ENCODE assay signal across 8 cellular contexts in the genomic region with DNA sequence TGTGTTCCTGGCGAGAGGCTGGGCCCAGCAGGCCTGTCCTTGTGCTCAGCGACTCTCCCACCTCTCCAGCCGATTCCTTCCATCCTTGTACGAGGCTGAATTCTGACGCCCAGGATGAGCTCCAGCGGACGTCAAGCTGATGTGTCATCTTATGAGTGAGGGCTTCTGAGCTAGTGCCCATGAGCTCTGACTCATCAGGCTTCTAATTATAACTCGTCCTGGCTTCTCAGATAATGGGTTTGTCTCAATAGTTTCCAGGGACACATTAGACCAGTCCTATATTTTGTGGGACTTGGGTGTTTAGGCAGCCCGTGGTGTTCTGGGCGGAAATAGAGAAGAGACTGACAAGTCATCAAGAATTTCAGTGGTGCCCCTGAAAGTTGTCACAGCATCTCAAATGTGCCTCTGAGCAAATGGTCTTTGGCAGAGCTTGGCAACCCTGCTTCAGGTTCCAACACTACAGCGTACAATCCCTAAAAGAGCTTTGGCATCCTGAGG.
A peak's percentile ranks its signal among the peaks of the same experiment; 100 is the strongest.
DNase-seq lines count a peak whose midpoint lies in the region; ATAC-seq, FAIRE-seq and TF ChIP-seq lines count a peak whose summit lies in the region.
"Had no signal": no experiment of that assay in that cellular context is flagged by ENCODE, and none has a peak within 500 bp of the region (broad histone marks: within the 10 kb centered on the region; RNA-seq: fewer than 3 reads in every experiment).

No MANE protein-coding gene starts in this region.

- no peak overlapping the region for H3K9ac ChIP-seq in endodermal cell (ENCODE audit: extremely low read depth, low read length, poor library complexity, severe bottlenecking)

- peak overlapping the region in 5 of 9 donors; percentile 38 to 87 (median 78) for H3K27ac Mint-ChIP-seq in naive thymus-derived CD4-positive, alpha-beta T cell
- no peak overlapping the region for H3K27ac Mint-ChIP-seq in endodermal cell

- intact Hi-C loops in naive thymus-derived CD4-positive, alpha-beta T cell (cut with micrococcal nuclease) = loop anchor here (1.0 to 2.0 kb wide), 3 partner anchors 10 to 18 kb away; no protein-coding TSS in a partner anchor

- peak; percentile 79 for ATAC-seq in naive thymus-derived CD4-positive, alpha-beta T cell
- ATAC-seq in HG03025 (IDR thresholded peaks at IDR 0.05; ENCODE audit: low FRiP score, unreplicated experiment) (no peak), HG02678 (IDR thresholded peaks at IDR 0.05; ENCODE audit: unreplicated experiment) (no peak)

- H3K27me3 ChIP-seq in naive thymus-derived CD4-positive, alpha-beta T cell (ENCODE audit: control insufficient read depth in 2 of 2, insufficient read depth in 2 of 2, low read length in 2 of 2) = no peaks in the 10 kb centered on the region
- H3K27me3 ChIP-seq in endodermal cell (ENCODE audit: control insufficient read depth, insufficient read depth, low read length, poor library complexity, severe bottlenecking) = no peaks in the 10 kb centered on the region

- peaks cover 0 to 30% (median 6%) of the 10 kb centered on the region in 11 donors for H3K9me3 Mint-ChIP-seq in naive thymus-derived CD4-positive, alpha-beta T cell
- peaks cover 10% of the 10 kb centered on the region for H3K9me3 Mint-ChIP-seq in endodermal cell

- peak; percentile 61 for DNase-seq in H54 (ENCODE audit: insufficient read length, low spot score)
- peak; percentile 56 for DNase-seq in SIG-M5 (lab: John Stamatoyannopoulos, UW)
- DNase-seq in choroid plexus epithelial cell (ENCODE audit: low read depth) = peak; percentile 94
- no peak for DNase-seq in naive thymus-derived CD4-positive, alpha-beta T cell
- no peak for DNase-seq in endodermal cell

- peak overlapping the region in 6 of 10 donors; percentile 15 to 75 (median 52) for H3K4me3 Mint-ChIP-seq in naive thymus-derived CD4-positive, alpha-beta T cell
- H3K4me3 Mint-ChIP-seq in endodermal cell = no peak overlapping the region

- H3K27ac ChIP-seq in naive thymus-derived CD4-positive, alpha-beta T cell (ENCODE audit: low read depth, low read length) = no peak overlapping the region
- no peak overlapping the region for H3K27ac ChIP-seq in endodermal cell (ENCODE audit: low read depth, low read length)

- WGBS in endodermal cell (ENCODE audit: insufficient coverage in 1 of 2, insufficient read length in 1 of 2), 2 experiments = 74 to 89% methylated on average over 8 to 11 of the region's 11 CpGs

- H3K4me3 ChIP-seq in choroid plexus epithelial cell (ENCODE audit: low read depth, low read length) (no peak overlapping the region), endodermal cell (ENCODE audit: low read length) (no peak overlapping the region)
- H3K4me3 ChIP-seq in naive thymus-derived CD4-positive, alpha-beta T cell (ENCODE audit: low read length) = no peak overlapping the region

- no peaks in the 10 kb centered on the region for H3K36me3 ChIP-seq in naive thymus-derived CD4-positive, alpha-beta T cell (ENCODE audit: control insufficient read depth in 2 of 3, insufficient read depth in 3 of 3, low read length in 3 of 3)
- no peaks in the 10 kb centered on the region for H3K36me3 ChIP-seq in endodermal cell (ENCODE audit: control insufficient read depth, insufficient read depth, low read length)

- POLR2A ChIA-PET in naive thymus-derived CD4-positive, alpha-beta T cell (lab: Charles Lee) = interaction anchor here (0.6 to 3.2 kb wide), 5 partner anchors 8 to 144 kb away, joined by 3 to 11 read pairs (median 4); a partner anchor contains a TSS

- CTCF ChIA-PET in naive thymus-derived CD4-positive, alpha-beta T cell (lab: Charles Lee) = interaction anchor here (1.8 to 2.0 kb wide), 3 partner anchors 15 to 31 kb away, joined by 6 to 8 read pairs (median 6); no protein-coding TSS in a partner anchor

- peaks cover 0 to 47% (median 4%) of the 10 kb centered on the region in 5 donors for H3K36me3 Mint-ChIP-seq in naive thymus-derived CD4-positive, alpha-beta T cell
- no peaks in the 10 kb centered on the region for H3K36me3 Mint-ChIP-seq in endodermal cell (ENCODE audit: low read depth)

- H3K9me3 ChIP-seq in naive thymus-derived CD4-positive, alpha-beta T cell (ENCODE audit: control insufficient read depth in 2 of 3, low read length in 3 of 3) = no peaks in the 10 kb centered on the region
- H3K9me3 ChIP-seq in endodermal cell (ENCODE audit: control insufficient read depth, low read length) = no peaks in the 10 kb centered on the region

- TF ChIP-seq CTCF in choroid plexus epithelial cell (conservative IDR thresholded peaks at IDR 0.05; ENCODE audit: low read depth, low read length) (no peak), endodermal cell (conservative IDR thresholded peaks at IDR 0.05) (no peak)

- H3K27me3 Mint-ChIP-seq in naive thymus-derived CD4-positive, alpha-beta T cell = peaks cover 0 to 19% (median 0%) of the 10 kb centered on the region in 5 donors
- H3K27me3 Mint-ChIP-seq in endodermal cell (ENCODE audit: insufficient read depth) = peaks cover 5% of the 10 kb centered on the region
- H3K27me3 Mint-ChIP-seq: naive thymus-derived CD8-positive, alpha-beta T cell had no signal

- peaks cover 31 to 58% (median 49%) of the 10 kb centered on the region in 7 donors for H3K4me1 Mint-ChIP-seq in naive thymus-derived CD4-positive, alpha-beta T cell
- peaks cover 13% of the 10 kb centered on the region for H3K4me1 Mint-ChIP-seq in endodermal cell

- TF ChIP-seq POLR2A in H54 (IDR thresholded peaks at IDR 0.05; ENCODE audit: low read depth, low read length) = peak; percentile 44; the same call in 1 of the 2 replicates

- peaks cover 10 to 14% of the 10 kb centered on the region in 2 donors for H3K4me1 ChIP-seq in naive thymus-derived CD4-positive, alpha-beta T cell (ENCODE audit: control insufficient read depth in 2 of 2, insufficient read depth in 2 of 2, low read length in 2 of 2)
- H3K4me1 ChIP-seq in endodermal cell (ENCODE audit: control insufficient read depth, insufficient read depth, low read length) = peaks cover 5% of the 10 kb centered on the region

- peak; percentile 78 for FAIRE-seq in H54 (lab: Jason Lieb, UNC)

Comparison
In these comparisons a context has a peak if more than half of its experiments do, and no peak if none do; other contexts are left out.
1. DNase-seq: peak in H54 (single experiment), SIG-M5 (single experiment) and choroid plexus epithelial cell (single experiment); none in naive thymus-derived CD4-positive, alpha-beta T cell (0 of 9) and endodermal cell (single experiment).